26 cellular contexts compared by ENCODE assay signal in the genomic region with DNA sequence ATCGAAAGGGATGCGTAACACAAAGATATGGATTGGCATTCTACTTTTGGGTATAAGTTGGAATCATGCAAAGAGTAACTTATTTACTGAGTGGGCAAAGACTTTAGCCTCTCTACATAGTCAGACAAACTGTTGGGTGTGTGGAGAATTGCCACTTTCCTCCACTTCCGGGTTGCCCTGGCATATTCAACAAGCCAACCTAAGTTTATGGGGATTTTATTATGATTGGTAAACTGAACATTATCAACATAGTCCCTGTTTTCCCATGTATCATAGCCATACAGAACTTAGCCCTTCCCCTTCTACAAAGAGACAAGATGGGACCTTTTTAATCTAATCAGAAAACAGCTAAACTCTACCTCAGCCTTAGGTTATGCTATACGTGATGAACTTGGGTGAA.
"Had no signal": no experiment of that assay in that cellular context is flagged by ENCODE, and none has a peak within 500 bp of the region (broad histone marks: within the 10 kb centered on the region; RNA-seq: fewer than 3 reads in every experiment).

No MANE protein-coding gene starts in this region.

- H3K4me3 ChIP-seq: neural progenitor cell, ovary, psoas muscle, right lobe of liver, sigmoid colon, stomach, thoracic aorta, thyroid gland, tibial nerve, upper lobe of left lung, vagina had no signal

- DNase-seq: natural killer cell; occipital lobe; ovary; posterior cingulate gyrus; psoas muscle; right cardiac atrium; right lobe of liver; sigmoid colon; small intestine; stimulated activated CD4-positive, alpha-beta T cell treated with anti-CD3 and anti-CD28 coated beads, Interleukin-15, amount 100 ng/mL, for 24 hours; stimulated activated CD4-positive, alpha-beta T cell treated with anti-CD3 and anti-CD28 coated beads, Interleukin-2, amount 100 ng/mL, for 24 hours; stimulated activated CD4-positive, alpha-beta T cell treated with anti-CD3 and anti-CD28 coated beads, Interleukin-2, amount 100 ng/mL, for 48 hours; stimulated activated CD4-positive, alpha-beta T cell treated with anti-CD3 and anti-CD28 coated beads, Interleukin-4, amount 100 ng/mL, for 24 hours; stimulated activated naive B cell treated with anti-CD40 and anti-IgM and Interleukin-4, amounts not matched to agents 10 μg/mL and 1 μg/mL and 100 μg/mL, for 72 hours; stimulated activated naive CD4-positive, alpha-beta T cell treated with Interleukin-2 at 50 U/mL for 16 hours; stomach; thyroid gland; trophoblast cell; upper lobe of left lung had no signal

- H3K27me3 ChIP-seq: neural progenitor cell, ovary, right lobe of liver, sigmoid colon, stomach, thyroid gland, tibial nerve, upper lobe of left lung, vagina had no signal

- H3K36me3 ChIP-seq: neural progenitor cell, ovary, right lobe of liver, sigmoid colon, stomach, thoracic aorta, thyroid gland, tibial nerve, upper lobe of left lung, vagina had no signal

- H3K27ac ChIP-seq: neural progenitor cell, ovary, parathyroid adenoma, psoas muscle, right lobe of liver, sigmoid colon, stomach, thoracic aorta, thyroid gland, tibial nerve, upper lobe of left lung, vagina had no signal

- H3K9me3 ChIP-seq: ovary, psoas muscle, right lobe of liver, sigmoid colon, stomach, thoracic aorta, thyroid gland, tibial nerve, upper lobe of left lung, vagina had no signal

- ATAC-seq: natural killer cell; psoas muscle; right cardiac atrium; right lobe of liver; stimulated activated effector memory CD8-positive, alpha-beta T cell treated with anti-CD3 and anti-CD28 coated beads, Interleukin-12 subunit alpha, Interleukin-12 subunit beta, amount 100 ng/mL, for 72 hours; stimulated activated naive B cell treated with anti-CD40 and anti-IgM and Interleukin-4, amounts not matched to agents 10 μg/mL and 1 μg/mL and 100 μg/mL, for 72 hours had no signal

- FAIRE-seq: small intestine, urothelium cell line had no signal

- H3K4me2 ChIP-seq: neural progenitor cell had no signal

- H3K4me1 ChIP-seq: neural progenitor cell, parathyroid adenoma, psoas muscle, right lobe of liver, sigmoid colon, stomach, thyroid gland, tibial nerve, upper lobe of left lung, vagina had no signal
